Comparison of ENCODE assay signal across 11 cellular contexts in the genomic region with DNA sequence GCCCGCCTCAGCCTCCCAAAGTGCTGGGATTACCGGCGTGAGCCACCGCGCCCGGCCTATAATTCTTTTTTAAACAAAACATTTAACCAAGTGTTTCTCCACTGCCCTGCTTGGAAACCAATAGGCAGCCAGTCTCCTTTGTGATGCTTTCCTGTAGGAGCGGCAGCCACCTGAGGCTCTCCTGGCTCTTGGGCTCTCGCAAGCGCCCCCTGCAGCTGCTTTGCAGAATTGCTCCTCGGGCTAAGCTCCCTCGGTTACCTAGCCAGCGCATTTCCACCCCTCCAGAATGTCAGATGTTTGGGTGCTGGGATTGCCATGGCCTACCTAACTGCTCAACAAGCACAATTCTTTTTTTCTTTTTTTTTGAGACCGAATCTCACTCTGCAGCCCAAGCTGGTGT. TPM values are rescaled to one million over a fixed set of nuclear protein-coding genes. Genes with fewer than 3 reads are reported as not detected.
DNase-seq lines count a peak whose midpoint lies in the region; ATAC-seq and TF ChIP-seq lines count a peak whose summit lies in the region.
"Had no signal": no experiment of that assay in that cellular context is flagged by ENCODE, and none has a peak within 500 bp of the region (broad histone marks: within the 10 kb centered on the region; RNA-seq: fewer than 3 reads in every experiment).

No MANE protein-coding gene starts in this region.

- POLR2A ChIA-PET in activated CD4-positive, alpha-beta T cell treated with anti-CD3 and anti-CD28 coated beads for 36 hours (lab: Charles Lee) = interaction anchor here (0.7 kb wide), 2 partner anchors 26 kb away, joined by 5 read pairs; no protein-coding TSS in a partner anchor

- H3K4me3 Mint-ChIP-seq in activated CD4-positive, alpha-beta T cell treated with anti-CD3 and anti-CD28 coated beads for 36 hours = no peak overlapping the region
- H3K4me3 Mint-ChIP-seq in progenitor cell of endocrine pancreas (ENCODE audit: low read depth) = no peak overlapping the region
- H3K4me3 Mint-ChIP-seq: brain had no signal

- no peak overlapping the region for H3K4me2 ChIP-seq in mammary epithelial cell (ENCODE audit: insufficient read depth, low read depth, low read length)
- H3K4me2 ChIP-seq: BLaER1 treated with 17β-estradiol and CSF1 and Interleukin-3, amounts not matched to agents 10 nM and 100 nM had no signal

- TF ChIP-seq CTCF in NB4 (IDR thresholded peaks at IDR 0.05; ENCODE audit: low read depth, low read length) (peak; percentile 81), mammary epithelial cell (conservative IDR thresholded peaks at IDR 0.05 in 1 of 2, IDR thresholded peaks at IDR 0.05 in 1 of 2; ENCODE audit: extremely low read depth in 1 of 2, insufficient read depth in 1 of 2, low read depth in 1 of 2, low read length in 2 of 2) (peak; percentile 32 to 44), progenitor cell of endocrine pancreas (IDR thresholded peaks at IDR 0.05; ENCODE audit: unreplicated experiment) (peak; percentile 30)

- peak; percentile 77 for DNase-seq in activated CD4-positive, alpha-beta T cell treated with anti-CD3 and anti-CD28 coated beads for 36 hours
- DNase-seq in activated CD4-positive, alpha-beta T cell treated with anti-CD3 and anti-CD28 coated beads for 1 hour = no peak
- DNase-seq in NB4 (ENCODE audit: low read depth) (peak; percentile 73), mammary epithelial cell (no peak), progenitor cell of endocrine pancreas (ENCODE audit: low spot score, unreplicated experiment) (no peak), HCEC 1CT (no peak), NCI-H2029 (lab: John Stamatoyannopoulos, UW) (no peak)
- DNase-seq: left cardiac atrium had no signal

- no peak overlapping the region for H3K27ac ChIP-seq in mammary epithelial cell (ENCODE audit: insufficient read depth, low read depth, low read length)
- H3K27ac ChIP-seq: BLaER1 treated with 17β-estradiol and CSF1 and Interleukin-3, amounts not matched to agents 10 nM and 100 nM had no signal

- H3K4me3 ChIP-seq in NB4 (ENCODE audit: low read depth, low read length) (no peak overlapping the region), mammary epithelial cell (replicated peaks in 1 of 3; ENCODE audit: insufficient read depth in 1 of 3, low read depth in 2 of 3, low read length in 3 of 3) (no peak overlapping the region)
- H3K4me3 ChIP-seq: BLaER1 treated with 17β-estradiol and CSF1 and Interleukin-3, amounts not matched to agents 10 nM and 100 nM had no signal

- H3K27me3 ChIP-seq in mammary epithelial cell (ENCODE audit: insufficient read depth, low read length) = no peaks in the 10 kb centered on the region
- H3K27me3 ChIP-seq: BLaER1 treated with 17β-estradiol and CSF1 and Interleukin-3, amounts not matched to agents 10 nM and 100 nM had no signal

- no peaks in the 10 kb centered on the region for H4K20me1 ChIP-seq in mammary epithelial cell (ENCODE audit: insufficient read depth, low read length)

- H3K9me3 Mint-ChIP-seq in activated CD4-positive, alpha-beta T cell treated with anti-CD3 and anti-CD28 coated beads for 36 hours (ENCODE audit: low read depth) = peaks cover 1% of the 10 kb centered on the region
- H3K9me3 Mint-ChIP-seq in progenitor cell of endocrine pancreas (ENCODE audit: low read depth) = peaks cover 17% of the 10 kb centered on the region

- dilution Hi-C loops in mammary epithelial cell (cut with HindIII; ENCODE audit: low sequenced_read_pairs) = no loop called here

- no peak overlapping the region for H3K27ac Mint-ChIP-seq in activated CD4-positive, alpha-beta T cell treated with anti-CD3 and anti-CD28 coated beads for 36 hours
- H3K27ac Mint-ChIP-seq in progenitor cell of endocrine pancreas = no peak overlapping the region
- H3K27ac Mint-ChIP-seq: brain had no signal

- in situ Hi-C loops in mammary epithelial cell (cut with MboI; ENCODE audit: low sequenced_read_pairs in 2 of 2) = loop anchor here (25.0 kb wide), 1 partner anchor 361 kb away; a partner anchor contains a TSS

- TF ChIP-seq POLR2A in NB4 (IDR thresholded peaks at IDR 0.05; ENCODE audit: extremely low read depth, insufficient read length) = no peak

- peaks cover 66% of the 10 kb centered on the region for H3K4me1 Mint-ChIP-seq in activated CD4-positive, alpha-beta T cell treated with anti-CD3 and anti-CD28 coated beads for 36 hours
- peaks cover 3% of the 10 kb centered on the region for H3K4me1 Mint-ChIP-seq in progenitor cell of endocrine pancreas (ENCODE audit: low read depth)

- no peaks in the 10 kb centered on the region for H3K36me3 ChIP-seq in mammary epithelial cell (ENCODE audit: insufficient read depth, low read length)

- H3K36me3 Mint-ChIP-seq in activated CD4-positive, alpha-beta T cell treated with anti-CD3 and anti-CD28 coated beads for 36 hours (ENCODE audit: low read depth) = peaks cover 53% of the 10 kb centered on the region
- peaks cover 47% of the 10 kb centered on the region for H3K36me3 Mint-ChIP-seq in progenitor cell of endocrine pancreas (ENCODE audit: insufficient read depth)

- intact Hi-C loops in activated CD4-positive, alpha-beta T cell treated with anti-CD3 and anti-CD28 coated beads for 36 hours (cut with DNase I, micrococcal nuclease) = no loop called here
- intact Hi-C loops in mammary epithelial cell (cut with micrococcal nuclease) = loop anchor here (10.0 kb wide), 1 partner anchor 437 kb away; a partner anchor contains a TSS

- H3K27me3 Mint-ChIP-seq in activated CD4-positive, alpha-beta T cell treated with anti-CD3 and anti-CD28 coated beads for 36 hours = no peaks in the 10 kb centered on the region
- no peaks in the 10 kb centered on the region for H3K27me3 Mint-ChIP-seq in progenitor cell of endocrine pancreas
- H3K27me3 Mint-ChIP-seq: brain had no signal

- peaks cover 35% of the 10 kb centered on the region for H3K79me2 ChIP-seq in mammary epithelial cell (ENCODE audit: insufficient read depth, low read length)

- BruUV-seq in mammary epithelial cell (replicated peaks; lab: Mats Ljungman, UMichigan) = no TSS peak

- H3K9ac ChIP-seq in mammary epithelial cell (ENCODE audit: insufficient read depth, low read length) = no peak overlapping the region
- H3K9ac ChIP-seq: BLaER1 treated with 17β-estradiol and CSF1 and Interleukin-3, amounts not matched to agents 10 nM and 100 nM had no signal

- H2AFZ ChIP-seq in mammary epithelial cell (ENCODE audit: low read depth, low read length) = no peak overlapping the region

- WGBS in mammary epithelial cell (ENCODE audit: low coverage, missing lambda C conversion rate) = 57% methylated on average over 5 of the region's 13 CpGs

- no peak for ATAC-seq in activated CD4-positive, alpha-beta T cell treated with anti-CD3 and anti-CD28 coated beads for 36 hours
- ATAC-seq in HG03442 (IDR thresholded peaks at IDR 0.05; ENCODE audit: unreplicated experiment) = no peak
- ATAC-seq: left cardiac atrium had no signal

- peaks cover 9% of the 10 kb centered on the region for H3K4me1 ChIP-seq in mammary epithelial cell (ENCODE audit: insufficient read depth, low read length)

- no peaks in the 10 kb centered on the region for H3K9me3 ChIP-seq in mammary epithelial cell (replicated peaks; ENCODE audit: insufficient read depth, low read length)

- CTCF ChIA-PET in activated CD4-positive, alpha-beta T cell treated with anti-CD3 and anti-CD28 coated beads for 36 hours (lab: Charles Lee) = interaction anchor here (0.7 to 5.6 kb wide), 14 partner anchors 8 to 497 kb away, joined by 3 to 44 read pairs (median 4); a partner anchor contains a TSS
- CTCF ChIA-PET in mammary epithelial cell (lab: Charles Lee; ENCODE audit: low non-redundant PET) = no interaction called here

RNA-seq across cellular contexts. Expression of a gene that starts 7.7 kb away (rescaled TPM):
- total RNA-seq in activated CD4-positive, alpha-beta T cell treated with anti-CD3 and anti-CD28 coated beads for 36 hours = 1 to 10 TPM; 1.9 to 2.1 TPM
- total RNA-seq in mammary epithelial cell (under 1 TPM in 1 of 2 donors, not detected in 1; 0.17 TPM), progenitor cell of endocrine pancreas (1.3 and 3.5 TPM in 2 replicates)
- 0.77 TPM for polyA plus RNA-seq in mammary epithelial cell
- not detected for polyA minus RNA-seq in mammary epithelial cell

RNA-seq across cellular contexts. Expression of a gene that starts 8.3 kb away (rescaled TPM):
- total RNA-seq in activated CD4-positive, alpha-beta T cell treated with anti-CD3 and anti-CD28 coated beads for 36 hours = 10 to 100 TPM; 36.4 to 45.0 TPM
- total RNA-seq in mammary epithelial cell (10 to 100 TPM; 34.0 to 35.9 TPM), progenitor cell of endocrine pancreas (64.9 and 69.3 TPM in 2 replicates)
- 38.6 TPM for polyA plus RNA-seq in mammary epithelial cell
- 12.8 TPM for polyA minus RNA-seq in mammary epithelial cell

RNA-seq across cellular contexts. Expression of a gene that starts 14.6 kb away (rescaled TPM):
- total RNA-seq in activated CD4-positive, alpha-beta T cell treated with anti-CD3 and anti-CD28 coated beads for 36 hours = 10 to 100 TPM; 10.1 to 16.7 TPM
- total RNA-seq in mammary epithelial cell (10 to 100 TPM; 14.1 to 15.3 TPM), progenitor cell of endocrine pancreas (18.8 and 20.0 TPM in 2 replicates)
- polyA plus RNA-seq in mammary epithelial cell = 14.7 TPM
- 0.26 TPM for polyA minus RNA-seq in mammary epithelial cell

Comparison
In these comparisons a context has a peak if more than half of its experiments do, and no peak if none do; other contexts are left out.
1. DNase-seq: peak in activated CD4-positive, alpha-beta T cell treated with anti-CD3 and anti-CD28 coated beads for 36 hours (single experiment) and NB4 (single experiment); none in activated CD4-positive, alpha-beta T cell treated with anti-CD3 and anti-CD28 coated beads for 1 hour (single experiment), mammary epithelial cell (single experiment), progenitor cell of endocrine pancreas (single experiment), HCEC 1CT (single experiment) and NCI-H2029 (single experiment).
2. CTCF ChIP-seq: peak in every context shown above with its lines; median percentile 81 in NB4; 38 in mammary epithelial cell; 30 in progenitor cell of endocrine pancreas.